8 cellular contexts compared by ENCODE assay signal in genomic region chr2:23452853-23453420, GRCh38.
DNase-seq lines count a peak whose midpoint lies in the region; ATAC-seq and TF ChIP-seq lines count a peak whose summit lies in the region.

No MANE protein-coding gene starts in this region.

- 36% methylated on average over 6 of the region's 9 CpGs for WGBS in mesenchymal stem cell

- H3K9ac ChIP-seq in mesenchymal stem cell (ENCODE audit: low read length), result no peak overlapping the region

- H3K9me3 ChIP-seq in WERI-Rb-1 (ENCODE audit: severe bottlenecking), result no peaks in the 10 kb centered on the region
- no peaks in the 10 kb centered on the region for H3K9me3 ChIP-seq in mesenchymal stem cell (ENCODE audit: control insufficient read depth, low read length)

- H3K4me3 ChIP-seq in WERI-Rb-1 (ENCODE audit: low read depth, low read length) (no peak overlapping the region), mesenchymal stem cell (ENCODE audit: insufficient read depth in 1 of 2, low read depth in 1 of 2, low read length in 2 of 2) (no peak overlapping the region)

- H2BK12ac ChIP-seq in mesenchymal stem cell (ENCODE audit: low read length in 2 of 2), result peak overlapping the region; percentile 85 to 86

- peak overlapping the region; percentile 62 to 96 for H3K4ac ChIP-seq in mesenchymal stem cell (ENCODE audit: low read depth in 1 of 2, low read length in 2 of 2)

- H4K91ac ChIP-seq in mesenchymal stem cell (ENCODE audit: low read length), result peak overlapping the region; percentile 92

- H2BK5ac ChIP-seq in mesenchymal stem cell (ENCODE audit: low read depth, low read length, poor library complexity, severe bottlenecking), result no peak overlapping the region

- H2AK5ac ChIP-seq in mesenchymal stem cell (ENCODE audit: low read length, severe bottlenecking), result no peak overlapping the region

- H3K23ac ChIP-seq in mesenchymal stem cell (ENCODE audit: low read length in 2 of 2), result no peak overlapping the region

- H3K14ac ChIP-seq in mesenchymal stem cell (ENCODE audit: low read length in 2 of 2), result peak overlapping the region; percentile 4 to 11

- H2BK15ac ChIP-seq in mesenchymal stem cell (ENCODE audit: low read depth, poor library complexity, severe bottlenecking), result peak overlapping the region; percentile 98

- peak overlapping the region; percentile 97 for H4K8ac ChIP-seq in mesenchymal stem cell (ENCODE audit: low read length)

- H3K27me3 ChIP-seq in WERI-Rb-1 (ENCODE audit: insufficient read depth, low read depth, severe bottlenecking), result no peaks in the 10 kb centered on the region
- no peaks in the 10 kb centered on the region for H3K27me3 ChIP-seq in mesenchymal stem cell (ENCODE audit: control insufficient read depth in 1 of 2, insufficient read depth in 1 of 2, low read length in 2 of 2)

- H3K36me3 ChIP-seq in WERI-Rb-1 (peaks cover 3% of the 10 kb centered on the region; the same call in 1 of the 2 replicates), mesenchymal stem cell (ENCODE audit: control insufficient read depth in 1 of 2, insufficient read depth in 2 of 2, low read depth in 1 of 2, low read length in 2 of 2) (peaks cover 0 to 5% of the 10 kb centered on the region in 2 experiments)

- TF ChIP-seq CTCF in WERI-Rb-1 (IDR thresholded peaks at IDR 0.05; ENCODE audit: low read depth, low read length), result no peak

- peak; percentile 30 for DNase-seq in SIG-M5 treated with dmso at 0.1 percent for 504 hours (lab: John Stamatoyannopoulos, UW; ENCODE audit: unreplicated experiment)
- DNase-seq in SIG-M5 (lab: John Stamatoyannopoulos, UW), result no peak
- no peak for DNase-seq in WERI-Rb-1
- peak; percentile 74 for DNase-seq in mesenchymal stem cell
- DNase-seq in left ventricle myocardium superior, result no peak
- DNase-seq in COR-L47 (lab: John Stamatoyannopoulos, UW), result no peak

- peak; percentile 31 for ATAC-seq in HG03060 (IDR thresholded peaks at IDR 0.05; ENCODE audit: low read depth, unreplicated experiment)
- no peak for ATAC-seq in left ventricle myocardium superior
- ATAC-seq in GM19324 (IDR thresholded peaks at IDR 0.05; ENCODE audit: low FRiP score, unreplicated experiment), result no peak

- H3K18ac ChIP-seq in mesenchymal stem cell (ENCODE audit: low read depth in 1 of 2, low read length in 2 of 2), result peak overlapping the region; percentile 52 to 90

- intact Hi-C loops in left ventricle myocardium superior (cut with micrococcal nuclease), result no loop called here

- H2AFZ ChIP-seq in mesenchymal stem cell (ENCODE audit: low read depth, low read length), result peak overlapping the region; percentile 29

- H3K27ac ChIP-seq in WERI-Rb-1, result peak overlapping the region; percentile 51
- no peak overlapping the region for H3K27ac ChIP-seq in mesenchymal stem cell (ENCODE audit: low read length, poor library complexity, severe bottlenecking)

- H3K79me1 ChIP-seq in mesenchymal stem cell (replicated peaks; ENCODE audit: low read length, poor library complexity, severe bottlenecking), result peaks cover 16% of the 10 kb centered on the region

- peaks cover 16% of the 10 kb centered on the region for H3K4me1 ChIP-seq in mesenchymal stem cell (ENCODE audit: control insufficient read depth, insufficient read depth, low read depth, low read length)

- no peak overlapping the region for H3K4me2 ChIP-seq in mesenchymal stem cell (ENCODE audit: low read length, poor library complexity, severe bottlenecking)

- peak overlapping the region; percentile 86 for H2BK120ac ChIP-seq in mesenchymal stem cell (ENCODE audit: low read depth, low read length)

Comparison
In these comparisons a context has a peak if more than half of its experiments do, and no peak if none do; other contexts are left out.
1. DNase-seq: peak in SIG-M5 treated with dmso at 0.1 percent for 504 hours (single experiment) and mesenchymal stem cell (single experiment); none in SIG-M5 (single experiment), WERI-Rb-1 (single experiment), left ventricle myocardium superior (single experiment) and COR-L47 (single experiment).